8 cellular contexts compared by ENCODE assay signal in the genomic region with DNA sequence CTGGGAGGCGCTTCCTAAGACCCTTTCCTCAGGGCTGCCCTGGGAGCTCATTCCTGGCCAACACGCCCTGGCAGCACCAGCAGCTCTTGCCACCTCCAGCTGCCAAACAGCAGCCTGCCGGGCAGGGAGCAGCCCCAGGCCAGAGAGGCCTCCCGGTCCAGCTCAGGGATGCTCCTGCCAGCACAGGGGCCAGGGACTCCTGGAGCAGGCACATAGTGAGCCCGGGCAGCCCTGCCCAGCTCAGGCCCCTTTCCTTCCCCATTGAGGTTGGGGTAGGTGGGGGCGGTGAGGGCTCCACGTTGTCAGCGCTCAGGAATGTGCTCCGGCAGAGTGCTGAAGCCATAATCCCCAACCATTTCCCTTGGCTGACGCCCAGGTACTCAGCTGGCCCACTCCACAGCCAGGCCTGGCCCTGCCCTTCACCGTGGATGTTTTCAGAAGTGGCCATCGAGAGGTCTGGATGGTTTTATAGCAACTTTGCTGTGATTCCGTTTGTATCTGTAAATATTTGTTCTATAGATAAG. TPM values are rescaled to one million over a fixed set of nuclear protein-coding genes. Genes with fewer than 3 reads are reported as not detected.
DNase-seq lines count a peak whose midpoint lies in the region; ATAC-seq and TF ChIP-seq lines count a peak whose summit lies in the region.

No MANE protein-coding gene starts in this region.

- DNase-seq in GM03348 (ENCODE audit: low spot score) = peak; percentile 95
- no peak for DNase-seq in SK-N-MC (ENCODE audit: low read depth, low spot score)
- peak; percentile 95 for DNase-seq in glomerular visceral epithelial cell (ENCODE audit: extremely low spot score)
- DNase-seq in sigmoid colon = peak; percentile 94
- DNase-seq in T-helper 9 cell = no peak
- no peak for DNase-seq in effector memory CD8-positive, alpha-beta T cell
- no peak for DNase-seq in NCI-H510A treated with DMSO at 0.1 percent for 48 hours (lab: John Stamatoyannopoulos, UW)

- ATAC-seq in effector memory CD8-positive, alpha-beta T cell (replicated peaks) = no peak
- ATAC-seq in HG02571 (IDR thresholded peaks at IDR 0.05; ENCODE audit: unreplicated experiment) = no peak

- TF ChIP-seq CTCF in sigmoid colon (IDR thresholded peaks at IDR 0.05) = no peak

- H3K9me3 ChIP-seq in SK-N-MC (ENCODE audit: low read depth, low read length) (no peaks in the 10 kb centered on the region), sigmoid colon (no peaks in the 10 kb centered on the region)

- no peak overlapping the region for H3K4me3 ChIP-seq in SK-N-MC
- no peak overlapping the region for H3K4me3 ChIP-seq in sigmoid colon

- peak overlapping the region in 1 of 2 donors; percentile 49 for H3K27ac Mint-ChIP-seq in effector memory CD8-positive, alpha-beta T cell

- no peaks in the 10 kb centered on the region for H3K27me3 Mint-ChIP-seq in effector memory CD8-positive, alpha-beta T cell

- intact Hi-C loops in sigmoid colon (cut with DNase I) = no loop called here

- 13 to 49% methylated on average over 13 of the region's 13 CpGs for WGBS in sigmoid colon, 2 donors

- H3K9ac ChIP-seq in SK-N-MC (ENCODE audit: insufficient read length) = no peak overlapping the region

- H3K36me3 ChIP-seq in SK-N-MC (ENCODE audit: insufficient read depth, low read length) (peaks cover 33% of the 10 kb centered on the region), sigmoid colon (peaks cover 15 to 83% (median 47%) of the 10 kb centered on the region in 4 donors)

- no peak for TF ChIP-seq EP300 in sigmoid colon (IDR thresholded peaks at IDR 0.05)

- H3K27me3 ChIP-seq in sigmoid colon = no peaks in the 10 kb centered on the region

- H3K4me3 Mint-ChIP-seq in effector memory CD8-positive, alpha-beta T cell = no peak overlapping the region

- peaks cover 0 to 50% (median 36%) of the 10 kb centered on the region in 4 donors for H3K4me1 ChIP-seq in sigmoid colon

- H3K9me3 Mint-ChIP-seq in effector memory CD8-positive, alpha-beta T cell = no peaks in the 10 kb centered on the region

- peaks cover 52% of the 10 kb centered on the region for H3K36me3 Mint-ChIP-seq in effector memory CD8-positive, alpha-beta T cell (ENCODE audit: insufficient read depth)

- H3K27ac ChIP-seq in SK-N-MC = peak overlapping the region; percentile 54; the same call in 1 of the 2 replicates
- H3K27ac ChIP-seq in sigmoid colon = peak overlapping the region; percentile 84 to 93 (median 90)

- no peak for TF ChIP-seq POLR2A in sigmoid colon (IDR thresholded peaks at IDR 0.05)

- peaks cover 9 to 14% of the 10 kb centered on the region in 2 donors for H3K4me1 Mint-ChIP-seq in effector memory CD8-positive, alpha-beta T cell (ENCODE audit: low read depth in 2 of 2)

RNA-seq across cellular contexts. Expression of gene SLC39A13, which starts 7.6 kb away (rescaled TPM):
- 10 to 100 TPM; 38.2 to 87.5 (median 54.0) TPM for total RNA-seq in sigmoid colon
- 10 to 100 TPM in 2 of 3 donors, 1 to 10 TPM in 1; 4.6 to 29.8 (median 13.2) TPM for polyA plus RNA-seq in sigmoid colon

RNA-seq across cellular contexts. Expression of gene PSMC3, which starts 10.2 kb away (rescaled TPM):
- 100 to 1,000 TPM; 104 to 202 (median 178) TPM for total RNA-seq in sigmoid colon
- polyA plus RNA-seq in sigmoid colon = 100 to 1,000 TPM; 117 to 151 (median 121) TPM

RNA-seq across cellular contexts. Expression of gene RAPSN, which starts 32.9 kb away (rescaled TPM):
- under 1 TPM in 3 of 4 donors, not detected in 1; 0.27 to 0.55 (median 0.36) TPM for total RNA-seq in sigmoid colon
- under 1 TPM in 1 of 3 donors, not detected in 2; 0.61 TPM for polyA plus RNA-seq in sigmoid colon

RNA-seq across cellular contexts. Expression of gene SPI1, which starts 37.7 kb away (rescaled TPM):
- 10 to 100 TPM; 10.5 to 19.7 (median 18.8) TPM for total RNA-seq in sigmoid colon
- 10 to 100 TPM; 21.6 to 29.8 (median 27.1) TPM for polyA plus RNA-seq in sigmoid colon

Comparison
In these comparisons a context has a peak if more than half of its experiments do, and no peak if none do; other contexts are left out.
1. DNase-seq: peak in GM03348 (single experiment), glomerular visceral epithelial cell (single experiment) and sigmoid colon (single experiment); none in SK-N-MC (single experiment), T-helper 9 cell (single experiment), effector memory CD8-positive, alpha-beta T cell (0 of 3) and NCI-H510A treated with DMSO at 0.1 percent for 48 hours (single experiment).